8 cellular contexts compared by ENCODE assay signal in the genomic region with DNA sequence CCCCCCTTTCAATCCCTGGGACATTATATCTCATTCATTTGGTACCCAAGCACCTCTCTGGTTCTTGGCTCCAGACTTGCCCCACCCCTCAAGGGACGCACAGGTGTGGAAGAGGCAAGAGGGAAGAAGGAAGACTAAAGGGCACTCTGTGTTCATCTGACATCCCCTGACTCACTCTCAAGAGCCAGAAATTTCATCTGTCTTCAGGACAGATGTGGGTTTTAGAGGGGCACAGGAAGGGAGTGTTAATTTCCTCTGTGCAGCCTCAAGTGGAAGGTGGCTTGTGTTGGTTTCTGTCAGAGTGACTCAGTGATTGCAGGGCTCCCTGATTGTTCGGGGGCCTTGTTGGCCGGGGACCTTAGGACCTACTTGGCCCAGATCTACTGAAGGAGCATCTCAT. TPM values are rescaled to one million over a fixed set of nuclear protein-coding genes. Genes with fewer than 3 reads are reported as not detected.
DNase-seq lines count a peak whose midpoint lies in the region; ATAC-seq and TF ChIP-seq lines count a peak whose summit lies in the region.

No MANE protein-coding gene starts in this region.

- H3K79me2 ChIP-seq in HCT116 (ENCODE audit: insufficient read depth, low read length), result no peaks in the 10 kb centered on the region

- H3K9me2 ChIP-seq in HCT116 (ENCODE audit: insufficient read depth), result no peaks in the 10 kb centered on the region

- peak overlapping the region; percentile 83 for H3K4me3 Mint-ChIP-seq in activated naive CD8-positive, alpha-beta T cell treated with anti-CD3 and anti-CD28 coated beads for 36 hours
- H3K4me3 Mint-ChIP-seq in naive B cell, result peak overlapping the region; percentile 75 to 92 (median 84)

- intact Hi-C loops in HCT116 (cut with micrococcal nuclease), result loop anchor here (5.0 kb wide), 3 partner anchors 395 to 640 kb away; partner anchors contain the start of gene PIP5K1A
- intact Hi-C loops in gastrocnemius medialis (cut with DNase I; ENCODE audit: low total_unique reads), result loop anchor here (2.0 to 10.0 kb wide), 4 partner anchors 102 to 1798 kb away; partner anchors contain the start of genes CHTOP and RIIAD1

- peaks cover 42 to 66% (median 61%) of the 10 kb centered on the region in 11 experiments for H3K27me3 ChIP-seq in BLaER1 treated with 17β-estradiol and CSF1 and Interleukin-3, amounts not matched to agents 10 nM and 100 nM
- H3K27me3 ChIP-seq in HCT116 (ENCODE audit: insufficient read depth, low read length) (no peaks in the 10 kb centered on the region), gastrocnemius medialis (peaks cover 21 to 30% (median 26%) of the 10 kb centered on the region in 3 donors)

- peak overlapping the region in 2 of 10 experiments; percentile 19 to 62; a peak in 2 of 20 replicates for H3K4me3 ChIP-seq in BLaER1 treated with 17β-estradiol and CSF1 and Interleukin-3, amounts not matched to agents 10 nM and 100 nM
- H3K4me3 ChIP-seq in HCT116 (replicated peaks in 1 of 2; ENCODE audit: low read depth in 1 of 2, low read length in 2 of 2) (no peak overlapping the region), gastrocnemius medialis (no peak overlapping the region)

- POLR2A ChIA-PET in HCT116 (lab: Charles Lee), result no interaction called here

- H3K9me3 Mint-ChIP-seq in activated naive CD8-positive, alpha-beta T cell treated with anti-CD3 and anti-CD28 coated beads for 36 hours, result no peaks in the 10 kb centered on the region
- H3K9me3 Mint-ChIP-seq in naive B cell, result no peaks in the 10 kb centered on the region

- TF ChIP-seq POLR2A in HCT116 (IDR thresholded peaks at IDR 0.05; ENCODE audit: borderline replicate concordance, extremely low read depth, insufficient read depth, insufficient read length) (no peak), erythroblast (IDR thresholded peaks at IDR 0.05; ENCODE audit: low read length) (no peak), gastrocnemius medialis (IDR thresholded peaks at IDR 0.05) (no peak)

- peaks cover 65 to 80% (median 77%) of the 10 kb centered on the region in 10 experiments for H3K4me1 ChIP-seq in BLaER1 treated with 17β-estradiol and CSF1 and Interleukin-3, amounts not matched to agents 10 nM and 100 nM
- H3K4me1 ChIP-seq in HCT116 (ENCODE audit: control insufficient read depth in 1 of 2, insufficient read depth in 2 of 2, low read length in 2 of 2) (peaks cover 0 to 52% of the 10 kb centered on the region in 2 experiments; a peak in 3 of 4 replicates), gastrocnemius medialis (peaks cover 22 to 23% of the 10 kb centered on the region in 2 donors)

- TF ChIP-seq RAD21 in HCT116 (IDR thresholded peaks at IDR 0.05; ENCODE audit: low read depth), result no peak

- H3K9me3 ChIP-seq in BLaER1 treated with 17β-estradiol and CSF1 and Interleukin-3, amounts not matched to agents 10 nM and 100 nM (replicated peaks in 1 of 11), result no peaks in the 10 kb centered on the region
- H3K9me3 ChIP-seq in HCT116 (ENCODE audit: control insufficient read depth in 1 of 2, insufficient read depth in 1 of 2, low read depth in 1 of 2, low read length in 2 of 2) (peaks cover 0 to 3% of the 10 kb centered on the region in 2 experiments; a peak in 1 of 4 replicates), gastrocnemius medialis (no peaks in the 10 kb centered on the region)

- RAD21 ChIA-PET in HCT116 (lab: Charles Lee; ENCODE audit: low non-redundant PET in 1 of 2, low total read pairs in 2 of 2, uncharacterized antibody in 2 of 2, unreplicated experiment in 2 of 2), result interaction anchor here (0.9 to 1.2 kb wide), 4 partner anchors 103 to 738 kb away, joined by 4 to 5 read pairs (median 4); partner anchors contain the start of gene CGN (in 1 of the 2)

- BruUV-seq in HCT116 (replicated peaks; lab: Mats Ljungman, UMichigan), result no TSS peak

- H3K36me3 ChIP-seq in BLaER1 treated with 17β-estradiol and CSF1 and Interleukin-3, amounts not matched to agents 10 nM and 100 nM, result no peaks in the 10 kb centered on the region
- no peaks in the 10 kb centered on the region for H3K36me3 ChIP-seq in HCT116 (ENCODE audit: control insufficient read depth in 1 of 2, insufficient read depth in 2 of 2, low read length in 2 of 2)
- no peaks in the 10 kb centered on the region for H3K36me3 ChIP-seq in gastrocnemius medialis

- H3K4me1 Mint-ChIP-seq in activated naive CD8-positive, alpha-beta T cell treated with anti-CD3 and anti-CD28 coated beads for 36 hours, result peaks cover 50% of the 10 kb centered on the region
- peaks cover 24 to 38% (median 33%) of the 10 kb centered on the region in 3 donors for H3K4me1 Mint-ChIP-seq in naive B cell

- CTCF ChIA-PET in HCT116 (lab: Charles Lee), result interaction anchor here (0.6 to 2.0 kb wide), 18 partner anchors 9 to 737 kb away, joined by 3 to 12 read pairs (median 5); partner anchors contain the start of gene TUFT1

- H3K9ac ChIP-seq in BLaER1 treated with 17β-estradiol and CSF1 and Interleukin-3, amounts not matched to agents 10 nM and 100 nM, result peak overlapping the region in 2 of 11 experiments; percentile 17 to 70; a peak in 1 of 22 replicates
- H3K9ac ChIP-seq in HCT116 (ENCODE audit: low read length), result no peak overlapping the region

- no peaks in the 10 kb centered on the region for H3K27me3 Mint-ChIP-seq in activated naive CD8-positive, alpha-beta T cell treated with anti-CD3 and anti-CD28 coated beads for 36 hours
- H3K27me3 Mint-ChIP-seq in naive B cell, result peaks cover 12 to 23% (median 16%) of the 10 kb centered on the region in 3 donors

- peaks cover 0 to 38% (median 19%) of the 10 kb centered on the region in 11 experiments; a peak in 13 of 22 replicates for H4K20me1 ChIP-seq in BLaER1 treated with 17β-estradiol and CSF1 and Interleukin-3, amounts not matched to agents 10 nM and 100 nM
- H4K20me1 ChIP-seq in HCT116 (ENCODE audit: insufficient read depth), result no peaks in the 10 kb centered on the region

- TF ChIP-seq CTCF in HCT116 (IDR thresholded peaks at IDR 0.05 in 2 of 3, conservative IDR thresholded peaks at IDR 0.05 in 1 of 3; ENCODE audit: borderline replicate concordance in 1 of 3, insufficient read depth in 1 of 3, low read depth in 2 of 3, low read length in 2 of 3) (no peak), gastrocnemius medialis (IDR thresholded peaks at IDR 0.05 in 4 of 5, conservative IDR thresholded peaks at IDR 0.05 in 1 of 5) (no peak)

- no peak overlapping the region; a peak in 1 of 22 replicates for H3K27ac ChIP-seq in BLaER1 treated with 17β-estradiol and CSF1 and Interleukin-3, amounts not matched to agents 10 nM and 100 nM
- H3K27ac ChIP-seq in HCT116 (ENCODE audit: low read depth, low read length) (no peak overlapping the region), gastrocnemius medialis (no peak overlapping the region)

- no peak for DNase-seq in HCT116 (ENCODE audit: low read depth, low spot score)
- DNase-seq in activated naive CD8-positive, alpha-beta T cell treated with anti-CD3 and anti-CD28 coated beads for 36 hours, result peak; percentile 56
- DNase-seq in naive B cell, result no peak
- no peak for DNase-seq in CD1c-positive myeloid dendritic cell (ENCODE audit: extremely low spot score)
- DNase-seq in erythroblast (lab: John Stamatoyannopoulos, UW), result no peak
- DNase-seq in gastrocnemius medialis, result no peak
- DNase-seq in NCI-H1930 (lab: John Stamatoyannopoulos, UW), result no peak

- no peak overlapping the region for H2AFZ ChIP-seq in HCT116 (ENCODE audit: low read depth, low read length, poor library complexity, severe bottlenecking)

- peaks cover 15% of the 10 kb centered on the region for H3K36me3 Mint-ChIP-seq in activated naive CD8-positive, alpha-beta T cell treated with anti-CD3 and anti-CD28 coated beads for 36 hours
- H3K36me3 Mint-ChIP-seq in naive B cell, result no peaks in the 10 kb centered on the region

- H3K27ac Mint-ChIP-seq in activated naive CD8-positive, alpha-beta T cell treated with anti-CD3 and anti-CD28 coated beads for 36 hours, result peak overlapping the region; percentile 89
- peak overlapping the region in 4 of 6 donors; percentile 32 to 93 (median 78) for H3K27ac Mint-ChIP-seq in naive B cell

- in situ Hi-C loops in gastrocnemius medialis (cut with MboI; ENCODE audit: low sequenced_read_pairs in 4 of 4), result loop anchor here (10.0 to 25.0 kb wide), 3 partner anchors 225 to 250 kb away; partner anchors contain the start of gene SNX27 (in 1 of the 4)

- peak overlapping the region; percentile 92 to 100 (median 98) for H3K4me2 ChIP-seq in BLaER1 treated with 17β-estradiol and CSF1 and Interleukin-3, amounts not matched to agents 10 nM and 100 nM
- H3K4me2 ChIP-seq in HCT116 (ENCODE audit: low read length), result peak overlapping the region; percentile 56

- ATAC-seq in HCT116, result no peak
- no peak for ATAC-seq in naive B cell (ENCODE audit: low read depth in 2 of 2)
- ATAC-seq in gastrocnemius medialis, result no peak

TF ChIP-seq in HCT116, 20 proteins besides CTCF, POLR2A, EP300 and RAD21 (continues in another document):
- TF ChIP-seq MAX (IDR thresholded peaks at IDR 0.05), result no peak

RNA-seq across cellular contexts. Expression of gene C2CD4D, which starts 2.4 kb away (rescaled TPM):
- total RNA-seq in HCT116 (2021; ENCODE audit: unreplicated experiment) (0.17 TPM), gastrocnemius medialis (not detected)
- 0.09 and 0.10 TPM in 2 replicates for polyA plus RNA-seq in HCT116 (2012)
- under 1 TPM; 0.68 to 0.76 TPM for total RNA-seq in activated naive CD8-positive, alpha-beta T cell treated with anti-CD3 and anti-CD28 coated beads for 36 hours
- polyA plus RNA-seq in naive B cell (ENCODE audit: low read depth in 6 of 6), result under 1 TPM in 3 of 6 donors, not detected in 3; 0.16 to 0.27 (median 0.22) TPM

RNA-seq across cellular contexts. Expression of gene RORC, which starts 5.6 kb away (rescaled TPM):
- 1.3 TPM for total RNA-seq in HCT116 (2021; ENCODE audit: unreplicated experiment)
- polyA plus RNA-seq in HCT116 (2012), result 2.0 and 2.2 TPM in 2 replicates
- under 1 TPM; 0.06 to 0.12 TPM for total RNA-seq in activated naive CD8-positive, alpha-beta T cell treated with anti-CD3 and anti-CD28 coated beads for 36 hours
- polyA plus RNA-seq in naive B cell (ENCODE audit: low read depth in 6 of 6), result under 1 TPM in 1 of 6 donors, not detected in 5; 0.08 TPM
- total RNA-seq in gastrocnemius medialis, result 100 to 1,000 TPM in 3 of 4 donors, 10 to 100 TPM in 1; 61.3 to 251 (median 163) TPM

RNA-seq across cellular contexts. Expression of gene THEM5, which starts 16.3 kb away (rescaled TPM):
- total RNA-seq in HCT116 (2021; ENCODE audit: unreplicated experiment) (not detected), gastrocnemius medialis (not detected)
- 0.07 TPM in 1 of 2 replicates, not detected in the other for polyA plus RNA-seq in HCT116 (2012)
- not detected for total RNA-seq in activated naive CD8-positive, alpha-beta T cell treated with anti-CD3 and anti-CD28 coated beads for 36 hours
- polyA plus RNA-seq in naive B cell (ENCODE audit: low read depth in 6 of 6), result not detected

RNA-seq across cellular contexts. Expression of gene LINGO4, which starts 32.0 kb away (rescaled TPM):
- total RNA-seq in HCT116 (2021; ENCODE audit: unreplicated experiment), result not detected
- not detected in 2 replicates for polyA plus RNA-seq in HCT116 (2012)
- total RNA-seq in activated naive CD8-positive, alpha-beta T cell treated with anti-CD3 and anti-CD28 coated beads for 36 hours, result not detected
- not detected for polyA plus RNA-seq in naive B cell (ENCODE audit: low read depth in 6 of 6)
- total RNA-seq in gastrocnemius medialis, result 10 to 100 TPM in 2 of 4 donors, 1 to 10 TPM in 2; 4.2 to 24.5 (median 14.3) TPM

RNA-seq across cellular contexts. Expression of gene TDRKH, which starts 46.9 kb away (rescaled TPM):
- total RNA-seq in HCT116 (2021; ENCODE audit: unreplicated experiment) (11.1 TPM), gastrocnemius medialis (1 to 10 TPM; 3.9 to 8.3 (median 4.6) TPM)
- 5.2 and 8.2 TPM in 2 replicates for polyA plus RNA-seq in HCT116 (2012)
- total RNA-seq in activated naive CD8-positive, alpha-beta T cell treated with anti-CD3 and anti-CD28 coated beads for 36 hours, result 1 to 10 TPM; 9.0 to 9.1 TPM
- 1 to 10 TPM; 3.9 to 9.2 (median 6.9) TPM for polyA plus RNA-seq in naive B cell (ENCODE audit: low read depth in 6 of 6)

Comparison
In these comparisons a context has a peak if more than half of its experiments do, and no peak if none do; other contexts are left out.
1. RNA of gene RORC, which starts 5.6 kb away (total RNA-seq): 61.3 to 251 TPM in gastrocnemius medialis; 1.3 TPM in HCT116 (single experiment) and 0.06 to 0.12 TPM in activated naive CD8-positive, alpha-beta T cell treated with anti-CD3 and anti-CD28 coated beads for 36 hours; every median in the first group is over 10 times any median in the second.